15 cellular contexts compared by ENCODE assay signal in the genomic region with DNA sequence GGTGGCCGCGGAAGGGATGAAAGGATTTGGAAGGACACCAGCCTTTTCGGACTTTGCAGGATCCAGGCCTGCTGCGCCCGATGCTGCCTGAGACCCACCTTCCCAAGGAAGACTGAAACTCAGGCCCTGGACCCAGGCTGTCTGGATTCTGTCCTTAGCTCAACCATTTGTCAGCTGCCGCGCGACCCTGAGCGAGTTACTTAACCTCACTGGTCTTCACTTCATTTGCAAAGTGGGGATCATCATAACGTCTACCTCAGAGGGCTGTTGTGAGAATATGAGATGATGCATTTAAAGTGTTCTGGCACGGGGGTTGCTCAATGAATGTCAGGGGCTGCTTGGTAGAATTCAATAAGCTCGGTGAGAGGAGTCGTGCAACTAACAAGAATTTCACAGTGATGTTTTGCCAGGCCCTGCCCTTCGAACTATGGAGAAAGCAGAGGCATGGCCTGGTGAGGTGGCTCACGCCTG.
DNase-seq lines count a peak whose midpoint lies in the region; ATAC-seq, FAIRE-seq and TF ChIP-seq lines count a peak whose summit lies in the region.
"Had no signal": no experiment of that assay in that cellular context is flagged by ENCODE, and none has a peak within 500 bp of the region (broad histone marks: within the 10 kb centered on the region; RNA-seq: fewer than 3 reads in every experiment).

No MANE protein-coding gene starts in this region.

- no peak overlapping the region for H4K5ac ChIP-seq in mesendoderm (ENCODE audit: low read length)

- peak overlapping the region; percentile 55 for H3K4me3 ChIP-seq in left ventricle myocardium inferior
- peak overlapping the region; percentile 58 for H3K4me3 ChIP-seq in astrocyte (ENCODE audit: insufficient read depth, low read depth, low read length)
- H3K4me3 ChIP-seq in mesendoderm (ENCODE audit: low read length) = no peak overlapping the region
- peak overlapping the region; percentile 43 for H3K4me3 ChIP-seq in upper lobe of right lung
- H3K4me3 ChIP-seq: lung had no signal

- H4K20me1 ChIP-seq in astrocyte (ENCODE audit: insufficient read depth, low read length) = no peaks in the 10 kb centered on the region

- intact Hi-C loops in left ventricle myocardium inferior (cut with micrococcal nuclease) = no loop called here
- intact Hi-C loops in cardiac septum (cut with DNase I) = no loop called here
- intact Hi-C loops in upper lobe of right lung (cut with DNase I) = no loop called here

- H3K4me3 Mint-ChIP-seq in astrocyte (ENCODE audit: unreplicated experiment) = no peak overlapping the region

- H3K4me1 ChIP-seq in left ventricle myocardium inferior (peaks cover 22% of the 10 kb centered on the region), astrocyte (ENCODE audit: insufficient read depth, low read length) (peaks cover 15% of the 10 kb centered on the region), mesendoderm (ENCODE audit: control insufficient read depth, low read depth, low read length) (peaks cover 5% of the 10 kb centered on the region), upper lobe of right lung (peaks cover 15% of the 10 kb centered on the region)
- H3K4me1 ChIP-seq: BE2C had no signal

- ATAC-seq in upper lobe of right lung = no peak
- no peak for ATAC-seq in GM19467 (IDR thresholded peaks at IDR 0.05; ENCODE audit: unreplicated experiment)
- ATAC-seq in HG02852 (IDR thresholded peaks at IDR 0.05; ENCODE audit: unreplicated experiment) = no peak

- H2BK5ac ChIP-seq in mesendoderm (ENCODE audit: low read length) = no peak overlapping the region

- peak overlapping the region; percentile 73 for H3K56ac ChIP-seq in mesendoderm (ENCODE audit: low read length)

- H3K79me1 ChIP-seq in mesendoderm (ENCODE audit: low read length) = no peaks in the 10 kb centered on the region

- peaks cover 15% of the 10 kb centered on the region for H3K9me3 Mint-ChIP-seq in astrocyte (ENCODE audit: unreplicated experiment)

- peaks cover under 1% of the 10 kb centered on the region for H3K4me1 Mint-ChIP-seq in astrocyte (ENCODE audit: low read depth, unreplicated experiment)

- H2BK120ac ChIP-seq in mesendoderm (ENCODE audit: low read depth, low read length) = no peak overlapping the region

- H3K23ac ChIP-seq in mesendoderm (ENCODE audit: low read length) = peak overlapping the region; percentile 59

- H2AFZ ChIP-seq in astrocyte (ENCODE audit: low read depth, low read length) = peak overlapping the region; percentile 84

- no peak overlapping the region for H2BK15ac ChIP-seq in mesendoderm (replicated peaks; ENCODE audit: low read depth)

- TF ChIP-seq CTCF in left ventricle myocardium inferior (IDR thresholded peaks at IDR 0.05; ENCODE audit: borderline replicate concordance) (no peak), astrocyte (IDR thresholded peaks at IDR 0.05; ENCODE audit: insufficient read depth, low read depth, low read length) (no peak), upper lobe of right lung (IDR thresholded peaks at IDR 0.05) (no peak)

- H3K9me3 ChIP-seq in left ventricle myocardium inferior (replicated peaks) = no peaks in the 10 kb centered on the region
- H3K9me3 ChIP-seq in astrocyte (ENCODE audit: insufficient read depth, low read depth, low read length) = no peaks in the 10 kb centered on the region
- H3K9me3 ChIP-seq in upper lobe of right lung = no peaks in the 10 kb centered on the region
- H3K9me3 ChIP-seq: BE2C had no signal

- no peak overlapping the region for H3K4ac ChIP-seq in mesendoderm (ENCODE audit: low read depth, low read length)

- WGBS in mesendoderm (ENCODE audit: extremely low coverage, insufficient coverage, low lambda C conversion rate) = no CpG with 5 or more reads among the region's 15 CpGs

- H3K27ac ChIP-seq in left ventricle myocardium inferior (replicated peaks) (no peak overlapping the region), astrocyte (ENCODE audit: low read depth, low read length) (no peak overlapping the region), mesendoderm (ENCODE audit: low read depth, low read length) (no peak overlapping the region), upper lobe of right lung (no peak overlapping the region)
- H3K27ac ChIP-seq: foreskin keratinocyte, KMS-11 had no signal

- H3K27me3 Mint-ChIP-seq in astrocyte (ENCODE audit: low read depth, unreplicated experiment) = peaks cover 61% of the 10 kb centered on the region

- H3K9ac ChIP-seq in astrocyte (ENCODE audit: low read length) (peak overlapping the region; percentile 37), mesendoderm (ENCODE audit: low read length) (peak overlapping the region; percentile 44)
- H3K9ac ChIP-seq: KMS-11 had no signal

- DNase-seq in left ventricle myocardium inferior (no peak), cardiac septum (ENCODE audit: low spot score) (no peak), astrocyte (ENCODE audit: low read depth) (no peak), mesendoderm (no peak), upper lobe of right lung (no peak), NCI-H2227 (lab: John Stamatoyannopoulos, UW; ENCODE audit: unreplicated experiment) (no peak)
- DNase-seq: BE2C, cortex of kidney, foreskin keratinocyte, GDM1, OCI-M1 had no signal

- H3K18ac ChIP-seq in mesendoderm (ENCODE audit: low read length) = no peak overlapping the region

- no peaks in the 10 kb centered on the region for H3K79me2 ChIP-seq in astrocyte (ENCODE audit: insufficient read depth, low read length)
- no peaks in the 10 kb centered on the region for H3K79me2 ChIP-seq in mesendoderm (ENCODE audit: control insufficient read depth, insufficient read depth, low read length)

- no peak overlapping the region for H3K27ac Mint-ChIP-seq in astrocyte (ENCODE audit: unreplicated experiment)

- H3K27me3 ChIP-seq in left ventricle myocardium inferior (ENCODE audit: low read depth) = peaks cover 83% of the 10 kb centered on the region
- peaks cover 14% of the 10 kb centered on the region for H3K27me3 ChIP-seq in astrocyte (ENCODE audit: insufficient read depth, low read length)
- H3K27me3 ChIP-seq in mesendoderm (ENCODE audit: insufficient read depth, low read length, poor library complexity) = peaks cover 16% of the 10 kb centered on the region
- peaks cover 57% of the 10 kb centered on the region for H3K27me3 ChIP-seq in upper lobe of right lung
- H3K27me3 ChIP-seq: foreskin keratinocyte had no signal

- no peak overlapping the region for H4K8ac ChIP-seq in mesendoderm (ENCODE audit: low read depth, low read length)

- no peak for FAIRE-seq in astrocyte (lab: Jason Lieb, UNC)

- H3K4me2 ChIP-seq in astrocyte (ENCODE audit: low read length) (peak overlapping the region; percentile 87), mesendoderm (ENCODE audit: low read length) (peak overlapping the region; percentile 73)
- H3K4me2 ChIP-seq: KMS-11 had no signal

- peaks cover 4% of the 10 kb centered on the region for H3K36me3 Mint-ChIP-seq in astrocyte (ENCODE audit: low read depth, unreplicated experiment)

- H2AK5ac ChIP-seq in mesendoderm (ENCODE audit: low read length) = no peak overlapping the region

- H3K36me3 ChIP-seq in left ventricle myocardium inferior = no peaks in the 10 kb centered on the region
- no peaks in the 10 kb centered on the region for H3K36me3 ChIP-seq in astrocyte (ENCODE audit: insufficient read depth, low read length)
- H3K36me3 ChIP-seq in mesendoderm (ENCODE audit: control insufficient read depth, insufficient read depth, low read length) = no peaks in the 10 kb centered on the region
- H3K36me3 ChIP-seq in upper lobe of right lung = no peaks in the 10 kb centered on the region
- H3K36me3 ChIP-seq: BE2C had no signal
